ENCODE assay signal across 1 cellular context in the genomic region with DNA sequence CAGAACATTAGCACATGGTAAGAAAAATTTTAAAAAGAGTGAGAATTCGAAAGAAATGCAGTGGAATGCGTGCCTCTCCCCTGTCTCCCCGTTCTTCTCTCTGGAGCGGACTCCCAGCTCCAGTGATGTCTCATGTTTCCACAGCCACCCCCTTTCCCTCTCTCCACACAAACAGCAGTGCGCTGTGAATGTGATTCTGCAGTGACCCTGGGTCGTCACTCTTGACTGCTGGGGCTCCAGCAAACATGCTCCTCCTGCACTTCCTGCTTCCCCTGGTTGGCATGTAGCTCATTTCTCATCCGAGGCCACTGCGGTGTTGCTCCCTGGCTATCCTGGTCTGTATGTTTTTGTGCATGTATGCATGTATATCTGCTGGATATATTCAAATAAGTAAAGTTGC.
TF ChIP-seq lines count a peak whose summit lies in the region.

No MANE protein-coding gene starts in this region.

TF ChIP-seq in HepG2, 621 proteins besides CTCF, POLR2A, EP300 and RAD21 (continued from another document and continues in another):
- TF ChIP-seq GABPA (IDR thresholded peaks at IDR 0.05; ENCODE audit: low read depth, low read length) (peak; percentile 54), GABPA (CRISPR knock-in tag; IDR thresholded peaks at IDR 0.05; ENCODE audit: low read depth) (peak; percentile 84), TAF1 (CRISPR knock-in tag; IDR thresholded peaks at IDR 0.05) (peak; percentile 25; the same call in 1 of the 2 replicates), NONO (IDR thresholded peaks at IDR 0.05) (no peak), NONO (CRISPR knock-in tag; conservative IDR thresholded peaks at IDR 0.05) (peak; percentile 63; the same call in 1 of the 2 replicates), ZNF644 (CRISPR knock-in tag; IDR thresholded peaks at IDR 0.05; ENCODE audit: low read depth) (0 out of 2 replicates have a peak, but pooled peaks have one; percentile 35), ZMYM4 (CRISPR knock-in tag; IDR thresholded peaks at IDR 0.05) (peak; percentile 43; the same call in 1 of the 2 replicates), FOSL2 (CRISPR knock-in tag; IDR thresholded peaks at IDR 0.05) (peak; percentile 42), HMG20B (CRISPR knock-in tag; conservative IDR thresholded peaks at IDR 0.05) (0 out of 2 replicates have a peak, but pooled peaks have one; percentile 42), DR1 (CRISPR knock-in tag; IDR thresholded peaks at IDR 0.05) (no peak), ZNF331 (CRISPR knock-in tag; IDR thresholded peaks at IDR 0.05) (peak; percentile 71; the same call in 1 of the 2 replicates), ZNF33A (CRISPR knock-in tag; IDR thresholded peaks at IDR 0.05; ENCODE audit: borderline replicate concordance) (no peak), NCOA5 (CRISPR knock-in tag; IDR thresholded peaks at IDR 0.05) (no peak), CBX5 (CRISPR knock-in tag; IDR thresholded peaks at IDR 0.05; ENCODE audit: borderline replicate concordance) (no peak), YEATS4 (CRISPR knock-in tag; IDR thresholded peaks at IDR 0.05; ENCODE audit: borderline replicate concordance) (no peak), THAP11 (CRISPR knock-in tag; IDR thresholded peaks at IDR 0.05) (0 out of 2 replicates have a peak, but pooled peaks have one; percentile 24), ZFP36L1 (CRISPR knock-in tag; IDR thresholded peaks at IDR 0.05) (no peak), MIER3 (CRISPR knock-in tag; IDR thresholded peaks at IDR 0.05; ENCODE audit: borderline replicate concordance) (peak; percentile 36; the same call in 1 of the 2 replicates), KMT2B (CRISPR knock-in tag; IDR thresholded peaks at IDR 0.05) (peak; percentile 29; the same call in 1 of the 2 replicates), NFAT5 (CRISPR knock-in tag; IDR thresholded peaks at IDR 0.05) (no peak), ERF (CRISPR knock-in tag; IDR thresholded peaks at IDR 0.05) (peak; percentile 79), ZNF556 (CRISPR knock-in tag; IDR thresholded peaks at IDR 0.05; ENCODE audit: borderline replicate concordance) (peak; percentile 62; the same call in 1 of the 2 replicates), RXRB (CRISPR knock-in tag; IDR thresholded peaks at IDR 0.05; ENCODE audit: borderline replicate concordance) (peak; percentile 38; the same call in 1 of the 2 replicates), RARA (CRISPR knock-in tag; IDR thresholded peaks at IDR 0.05) (peak; percentile 73), SOX13 (IDR thresholded peaks at IDR 0.05) (no peak), SOX13 (CRISPR knock-in tag; conservative IDR thresholded peaks at IDR 0.05 in 1 of 2, IDR thresholded peaks at IDR 0.05 in 1 of 2) (peak in 1 of 2 experiments; percentile 42; a peak in 1 of 4 replicates), ELF1 (CRISPR knock-in tag; IDR thresholded peaks at IDR 0.05) (peak; percentile 89), GATAD1 (CRISPR knock-in tag; IDR thresholded peaks at IDR 0.05) (peak; percentile 51; the same call in 1 of the 2 replicates), MED8 (CRISPR knock-in tag; IDR thresholded peaks at IDR 0.05; ENCODE audit: insufficient replicate concordance) (no peak), SIX4 (CRISPR knock-in tag; IDR thresholded peaks at IDR 0.05) (peak; percentile 87), ZBTB38 (CRISPR knock-in tag; IDR thresholded peaks at IDR 0.05) (peak; percentile 63)
- TF ChIP-seq, protein P1, sequence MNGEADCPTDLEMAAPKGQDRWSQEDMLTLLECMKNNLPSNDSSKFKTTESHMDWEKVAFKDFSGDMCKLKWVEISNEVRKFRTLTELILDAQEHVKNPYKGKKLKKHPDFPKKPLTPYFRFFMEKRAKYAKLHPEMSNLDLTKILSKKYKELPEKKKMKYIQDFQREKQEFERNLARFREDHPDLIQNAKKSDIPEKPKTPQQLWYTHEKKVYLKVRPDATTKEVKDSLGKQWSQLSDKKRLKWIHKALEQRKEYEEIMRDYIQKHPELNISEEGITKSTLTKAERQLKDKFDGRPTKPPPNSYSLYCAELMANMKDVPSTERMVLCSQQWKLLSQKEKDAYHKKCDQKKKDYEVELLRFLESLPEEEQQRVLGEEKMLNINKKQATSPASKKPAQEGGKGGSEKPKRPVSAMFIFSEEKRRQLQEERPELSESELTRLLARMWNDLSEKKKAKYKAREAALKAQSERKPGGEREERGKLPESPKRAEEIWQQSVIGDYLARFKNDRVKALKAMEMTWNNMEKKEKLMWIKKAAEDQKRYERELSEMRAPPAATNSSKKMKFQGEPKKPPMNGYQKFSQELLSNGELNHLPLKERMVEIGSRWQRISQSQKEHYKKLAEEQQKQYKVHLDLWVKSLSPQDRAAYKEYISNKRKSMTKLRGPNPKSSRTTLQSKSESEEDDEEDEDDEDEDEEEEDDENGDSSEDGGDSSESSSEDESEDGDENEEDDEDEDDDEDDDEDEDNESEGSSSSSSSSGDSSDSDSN (CRISPR knock-in tag; IDR thresholded peaks at IDR 0.05), result peak; percentile 70
- TF ChIP-seq, protein P2, sequence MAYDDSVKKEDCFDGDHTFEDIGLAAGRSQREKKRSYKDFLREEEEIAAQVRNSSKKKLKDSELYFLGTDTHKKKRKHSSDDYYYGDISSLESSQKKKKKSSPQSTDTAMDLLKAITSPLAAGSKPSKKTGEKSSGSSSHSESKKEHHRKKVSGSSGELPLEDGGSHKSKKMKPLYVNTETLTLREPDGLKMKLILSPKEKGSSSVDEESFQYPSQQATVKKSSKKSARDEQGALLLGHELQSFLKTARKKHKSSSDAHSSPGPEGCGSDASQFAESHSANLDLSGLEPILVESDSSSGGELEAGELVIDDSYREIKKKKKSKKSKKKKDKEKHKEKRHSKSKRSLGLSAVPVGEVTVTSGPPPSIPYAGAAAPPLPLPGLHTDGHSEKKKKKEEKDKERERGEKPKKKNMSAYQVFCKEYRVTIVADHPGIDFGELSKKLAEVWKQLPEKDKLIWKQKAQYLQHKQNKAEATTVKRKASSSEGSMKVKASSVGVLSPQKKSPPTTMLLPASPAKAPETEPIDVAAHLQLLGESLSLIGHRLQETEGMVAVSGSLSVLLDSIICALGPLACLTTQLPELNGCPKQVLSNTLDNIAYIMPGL (CRISPR knock-in tag; IDR thresholded peaks at IDR 0.05; ENCODE audit: borderline replicate concordance in 1 of 2, low read depth in 1 of 2), result peak in 1 of 2 experiments; percentile 55; a peak in 1 of 4 replicates
- TF ChIP-seq, protein P3, sequence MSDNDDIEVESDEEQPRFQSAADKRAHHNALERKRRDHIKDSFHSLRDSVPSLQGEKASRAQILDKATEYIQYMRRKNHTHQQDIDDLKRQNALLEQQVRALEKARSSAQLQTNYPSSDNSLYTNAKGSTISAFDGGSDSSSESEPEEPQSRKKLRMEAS (IDR thresholded peaks at IDR 0.05), result peak; percentile 47
- TF ChIP-seq, protein P4, sequence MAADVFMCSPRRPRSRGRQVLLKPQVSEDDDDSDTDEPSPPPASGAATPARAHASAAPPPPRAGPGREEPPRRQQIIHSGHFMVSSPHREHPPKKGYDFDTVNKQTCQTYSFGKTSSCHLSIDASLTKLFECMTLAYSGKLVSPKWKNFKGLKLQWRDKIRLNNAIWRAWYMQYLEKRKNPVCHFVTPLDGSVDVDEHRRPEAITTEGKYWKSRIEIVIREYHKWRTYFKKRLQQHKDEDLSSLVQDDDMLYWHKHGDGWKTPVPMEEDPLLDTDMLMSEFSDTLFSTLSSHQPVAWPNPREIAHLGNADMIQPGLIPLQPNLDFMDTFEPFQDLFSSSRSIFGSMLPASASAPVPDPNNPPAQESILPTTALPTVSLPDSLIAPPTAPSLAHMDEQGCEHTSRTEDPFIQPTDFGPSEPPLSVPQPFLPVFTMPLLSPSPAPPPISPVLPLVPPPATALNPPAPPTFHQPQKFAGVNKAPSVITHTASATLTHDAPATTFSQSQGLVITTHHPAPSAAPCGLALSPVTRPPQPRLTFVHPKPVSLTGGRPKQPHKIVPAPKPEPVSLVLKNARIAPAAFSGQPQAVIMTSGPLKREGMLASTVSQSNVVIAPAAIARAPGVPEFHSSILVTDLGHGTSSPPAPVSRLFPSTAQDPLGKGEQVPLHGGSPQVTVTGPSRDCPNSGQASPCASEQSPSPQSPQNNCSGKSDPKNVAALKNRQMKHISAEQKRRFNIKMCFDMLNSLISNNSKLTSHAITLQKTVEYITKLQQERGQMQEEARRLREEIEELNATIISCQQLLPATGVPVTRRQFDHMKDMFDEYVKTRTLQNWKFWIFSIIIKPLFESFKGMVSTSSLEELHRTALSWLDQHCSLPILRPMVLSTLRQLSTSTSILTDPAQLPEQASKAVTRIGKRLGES (CRISPR knock-in tag; IDR thresholded peaks at IDR 0.05; ENCODE audit: borderline replicate concordance), result no peak
- TF ChIP-seq, protein P5, sequence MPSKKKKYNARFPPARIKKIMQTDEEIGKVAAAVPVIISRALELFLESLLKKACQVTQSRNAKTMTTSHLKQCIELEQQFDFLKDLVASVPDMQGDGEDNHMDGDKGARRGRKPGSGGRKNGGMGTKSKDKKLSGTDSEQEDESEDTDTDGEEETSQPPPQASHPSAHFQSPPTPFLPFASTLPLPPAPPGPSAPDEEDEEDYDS (CRISPR knock-in tag; IDR thresholded peaks at IDR 0.05), result peak; percentile 69; the same call in 1 of the 2 replicates
- TF ChIP-seq, protein P6, sequence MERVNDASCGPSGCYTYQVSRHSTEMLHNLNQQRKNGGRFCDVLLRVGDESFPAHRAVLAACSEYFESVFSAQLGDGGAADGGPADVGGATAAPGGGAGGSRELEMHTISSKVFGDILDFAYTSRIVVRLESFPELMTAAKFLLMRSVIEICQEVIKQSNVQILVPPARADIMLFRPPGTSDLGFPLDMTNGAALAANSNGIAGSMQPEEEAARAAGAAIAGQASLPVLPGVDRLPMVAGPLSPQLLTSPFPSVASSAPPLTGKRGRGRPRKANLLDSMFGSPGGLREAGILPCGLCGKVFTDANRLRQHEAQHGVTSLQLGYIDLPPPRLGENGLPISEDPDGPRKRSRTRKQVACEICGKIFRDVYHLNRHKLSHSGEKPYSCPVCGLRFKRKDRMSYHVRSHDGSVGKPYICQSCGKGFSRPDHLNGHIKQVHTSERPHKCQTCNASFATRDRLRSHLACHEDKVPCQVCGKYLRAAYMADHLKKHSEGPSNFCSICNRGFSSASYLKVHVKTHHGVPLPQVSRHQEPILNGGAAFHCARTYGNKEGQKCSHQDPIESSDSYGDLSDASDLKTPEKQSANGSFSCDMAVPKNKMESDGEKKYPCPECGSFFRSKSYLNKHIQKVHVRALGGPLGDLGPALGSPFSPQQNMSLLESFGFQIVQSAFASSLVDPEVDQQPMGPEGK (CRISPR knock-in tag; IDR thresholded peaks at IDR 0.05), result peak; percentile 74
- TF ChIP-seq, protein P7, sequence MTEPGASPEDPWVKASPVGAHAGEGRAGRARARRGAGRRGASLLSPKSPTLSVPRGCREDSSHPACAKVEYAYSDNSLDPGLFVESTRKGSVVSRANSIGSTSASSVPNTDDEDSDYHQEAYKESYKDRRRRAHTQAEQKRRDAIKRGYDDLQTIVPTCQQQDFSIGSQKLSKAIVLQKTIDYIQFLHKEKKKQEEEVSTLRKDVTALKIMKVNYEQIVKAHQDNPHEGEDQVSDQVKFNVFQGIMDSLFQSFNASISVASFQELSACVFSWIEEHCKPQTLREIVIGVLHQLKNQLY (CRISPR knock-in tag; IDR thresholded peaks at IDR 0.05), result 0 out of 2 replicates have a peak, but pooled peaks have one; percentile 26
- TF ChIP-seq, protein P8, sequence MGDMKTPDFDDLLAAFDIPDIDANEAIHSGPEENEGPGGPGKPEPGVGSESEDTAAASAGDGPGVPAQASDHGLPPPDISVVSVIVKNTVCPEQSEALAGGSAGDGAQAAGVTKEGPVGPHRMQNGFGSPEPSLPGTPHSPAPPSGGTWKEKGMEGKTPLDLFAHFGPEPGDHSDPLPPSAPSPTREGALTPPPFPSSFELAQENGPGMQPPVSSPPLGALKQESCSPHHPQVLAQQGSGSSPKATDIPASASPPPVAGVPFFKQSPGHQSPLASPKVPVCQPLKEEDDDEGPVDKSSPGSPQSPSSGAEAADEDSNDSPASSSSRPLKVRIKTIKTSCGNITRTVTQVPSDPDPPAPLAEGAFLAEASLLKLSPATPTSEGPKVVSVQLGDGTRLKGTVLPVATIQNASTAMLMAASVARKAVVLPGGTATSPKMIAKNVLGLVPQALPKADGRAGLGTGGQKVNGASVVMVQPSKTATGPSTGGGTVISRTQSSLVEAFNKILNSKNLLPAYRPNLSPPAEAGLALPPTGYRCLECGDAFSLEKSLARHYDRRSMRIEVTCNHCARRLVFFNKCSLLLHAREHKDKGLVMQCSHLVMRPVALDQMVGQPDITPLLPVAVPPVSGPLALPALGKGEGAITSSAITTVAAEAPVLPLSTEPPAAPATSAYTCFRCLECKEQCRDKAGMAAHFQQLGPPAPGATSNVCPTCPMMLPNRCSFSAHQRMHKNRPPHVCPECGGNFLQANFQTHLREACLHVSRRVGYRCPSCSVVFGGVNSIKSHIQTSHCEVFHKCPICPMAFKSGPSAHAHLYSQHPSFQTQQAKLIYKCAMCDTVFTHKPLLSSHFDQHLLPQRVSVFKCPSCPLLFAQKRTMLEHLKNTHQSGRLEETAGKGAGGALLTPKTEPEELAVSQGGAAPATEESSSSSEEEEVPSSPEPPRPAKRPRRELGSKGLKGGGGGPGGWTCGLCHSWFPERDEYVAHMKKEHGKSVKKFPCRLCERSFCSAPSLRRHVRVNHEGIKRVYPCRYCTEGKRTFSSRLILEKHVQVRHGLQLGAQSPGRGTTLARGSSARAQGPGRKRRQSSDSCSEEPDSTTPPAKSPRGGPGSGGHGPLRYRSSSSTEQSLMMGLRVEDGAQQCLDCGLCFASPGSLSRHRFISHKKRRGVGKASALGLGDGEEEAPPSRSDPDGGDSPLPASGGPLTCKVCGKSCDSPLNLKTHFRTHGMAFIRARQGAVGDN (CRISPR knock-in tag; IDR thresholded peaks at IDR 0.05), result peak; percentile 78
